ENCODE assay signal across 29 cellular contexts in the genomic region with DNA sequence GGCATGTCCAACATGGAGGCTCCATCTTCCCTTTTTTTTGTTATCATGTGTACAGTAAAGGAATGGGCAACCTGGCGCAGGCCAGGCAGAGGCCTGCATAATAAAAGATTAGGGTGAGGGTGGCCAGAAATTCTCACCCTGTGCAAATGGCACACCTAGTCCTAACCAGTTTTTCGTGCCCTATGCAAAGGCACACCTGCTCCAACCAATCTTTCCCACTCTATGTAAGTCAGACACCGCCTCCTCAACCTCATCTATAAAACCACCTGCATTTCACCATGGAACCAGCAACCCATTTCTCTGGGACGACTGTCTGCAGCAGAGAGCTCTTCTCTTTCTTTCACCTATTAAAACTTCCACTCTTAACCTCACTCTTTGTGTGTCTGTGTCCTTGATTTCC. TPM values are rescaled to one million over a fixed set of nuclear protein-coding genes. Genes with fewer than 3 reads are reported as not detected.
"Had no signal": no experiment of that assay in that cellular context is flagged by ENCODE, and none has a peak within 500 bp of the region (broad histone marks: within the 10 kb centered on the region; RNA-seq: fewer than 3 reads in every experiment).

No MANE protein-coding gene starts in this region.

- ATAC-seq: left cardiac atrium; left lung; lower lobe of right lung; naive thymus-derived CD8-positive, alpha-beta T cell; right lobe of liver; stimulated activated memory B cell treated with anti-CD40 and anti-IgM and Interleukin-4, amounts not matched to agents 10 μg/mL and 1 μg/mL and 100 μg/mL, for 72 hours had no signal

- H3K4me3 Mint-ChIP-seq: naive thymus-derived CD8-positive, alpha-beta T cell; stimulated activated memory B cell treated with anti-CD40 and anti-IgM and Interleukin-4, amounts not matched to agents 10 μg/mL and 1 μg/mL and 100 μg/mL, for 72 hours; type B pancreatic cell had no signal

- H3K36me3 Mint-ChIP-seq: stimulated activated memory B cell treated with anti-CD40 and anti-IgM and Interleukin-4, amounts not matched to agents 10 μg/mL and 1 μg/mL and 100 μg/mL, for 72 hours; type B pancreatic cell had no signal

- H3K27ac Mint-ChIP-seq: naive thymus-derived CD8-positive, alpha-beta T cell; progenitor cell of endocrine pancreas; stimulated activated memory B cell treated with anti-CD40 and anti-IgM and Interleukin-4, amounts not matched to agents 10 μg/mL and 1 μg/mL and 100 μg/mL, for 72 hours; type B pancreatic cell had no signal

- H3K4me1 Mint-ChIP-seq: stimulated activated memory B cell treated with anti-CD40 and anti-IgM and Interleukin-4, amounts not matched to agents 10 μg/mL and 1 μg/mL and 100 μg/mL, for 72 hours had no signal

- DNase-seq: hippocampal formation; kidney glomerular epithelial cell; left cardiac atrium; left lung; lower lobe of right lung; mammary epithelial cell; mesenchymal stem cell; ovary; right lobe of liver; stimulated activated CD4-positive, alpha-beta T cell treated with anti-CD3 and anti-CD28 coated beads, Interleukin-1b, Interleukin-23, amount 100 ng/mL, for 48 hours; stimulated activated CD4-positive, alpha-beta T cell treated with anti-CD3 and anti-CD28 coated beads, Interleukin-2, amount 100 ng/mL, for 48 hours; stimulated activated CD4-positive, alpha-beta T cell treated with anti-CD3 and anti-CD28 coated beads, Interleukin-4, amount 100 ng/mL, for 4 hours; stimulated activated CD8-positive, alpha-beta memory T cell treated with anti-CD3 and anti-CD28 coated beads, Interleukin-4, amount 100 ng/mL, for 48 hours; stimulated activated naive CD4-positive, alpha-beta T cell treated with Interleukin-2 at 50 U/mL for 16 hours; uterus had no signal

RNA-seq across cellular contexts. Expression of a gene that starts 16.1 kb away (rescaled TPM):
- total RNA-seq: left cardiac atrium; left lung; liver; lower lobe of right lung; mammary epithelial cell; mucosa of gallbladder; naive thymus-derived CD8-positive, alpha-beta T cell; omental fat pad; ovary; progenitor cell of endocrine pancreas; pulmonary artery endothelial cell; renal cortical epithelial cell; right atrium auricular region; right lobe of liver; skeletal muscle tissue; smooth muscle cell; tibial nerve; ureter; uterus had no signal
